Comparison of ENCODE assay signal across 8 cellular contexts in genomic region chr11:68460741-68461283, GRCh38. TPM values are rescaled to one million over a fixed set of nuclear protein-coding genes. Genes with fewer than 3 reads are reported as not detected.
A peak's percentile ranks its signal among the peaks of the same experiment; 100 is the strongest.
DNase-seq lines count a peak whose midpoint lies in the region; ATAC-seq, FAIRE-seq and TF ChIP-seq lines count a peak whose summit lies in the region.

TSS of gene PPP6R3 (plus strand) at chr11:68460752. CDS start at chr11:68537665, 76,913 bp downstream.

- ATAC-seq in HG03025 (IDR thresholded peaks at IDR 0.05; ENCODE audit: low FRiP score, unreplicated experiment) = peak; percentile 28

- peak within 1 kb of the TSS; percentile 95 for H3K27ac ChIP-seq in VCaP
- peak within 1 kb of the TSS; percentile 83 to 95 for H3K27ac ChIP-seq in ovary

- no peaks in the 10 kb centered on the region for H3K36me3 ChIP-seq in ovary

- 0 to 1% (median 0%) methylated on average over 51 to 78 of the region's 81 CpGs for whole genome bisulfite sequencing in ovary, 3 donors

- H3K9me3 ChIP-seq in ovary = no peaks in the 10 kb centered on the region

- H3K27me3 ChIP-seq in ovary = no peaks in the 10 kb centered on the region

- H3K4me3 ChIP-seq in ovary = peak within 1 kb of the TSS; percentile 99

- no peak for TF ChIP-seq EP300 in ovary (IDR thresholded peaks at IDR 0.05)

- intact Hi-C loops in T-helper 2 cell treated with Interferon-gamma antibody and Interleukin-4, amounts not matched to agents 100 ng/mL and 5 ng/mL, for 36 hours (cut with micrococcal nuclease) = loop anchor here (1.0 to 10.0 kb wide), 5 partner anchors 189 to 586 kb away; partner anchors contain the start of genes NDUFS8, TESMIN and TPCN2
- intact Hi-C loops in ovary (cut with DNase I) = loop anchor here in 1 of 4 donors (10.0 kb wide), 1 partner anchor 54 kb away; no protein-coding TSS in a partner anchor

- peak; percentile 82 for TF ChIP-seq POLR2A in ovary (IDR thresholded peaks at IDR 0.05)

- H3K4me1 ChIP-seq in ovary (ENCODE audit: insufficient read depth) = peaks cover 17% of the 10 kb centered on the region

- no peak for FAIRE-seq in frontal cortex (lab: Jason Lieb, UNC)

- TF ChIP-seq CTCF in VCaP (conservative IDR thresholded peaks at IDR 0.05) = no peak
- peak in 2 of 3 donors; percentile 21 to 29 for TF ChIP-seq CTCF in ovary (IDR thresholded peaks at IDR 0.05)

- DNase-seq in T-helper 2 cell = no peak
- DNase-seq in frontal cortex (ENCODE audit: low spot score in 2 of 2) = no peak
- DNase-seq in ovary = no peak
- no peak for DNase-seq in NCI-H524 (lab: John Stamatoyannopoulos, UW)
- no peak for DNase-seq in germinal center (ENCODE audit: low spot score)

RNA-seq across cellular contexts. Expression of gene PPP6R3, which starts in this region (rescaled TPM):
- total RNA-seq in T-helper 2 cell treated with Interferon-gamma antibody and Interleukin-4, amounts not matched to agents 100 ng/mL and 5 ng/mL, for 36 hours = 115 TPM in 2 replicates
- total RNA-seq in frontal cortex (140 TPM), ovary (100 to 1,000 TPM in 6 of 7 donors, 10 to 100 TPM in 1; 98.4 to 122 (median 114) TPM)
- polyA plus RNA-seq in ovary = 10 to 100 TPM; 36.4 to 47.7 TPM
